24 cellular contexts compared by ENCODE assay signal in the genomic region with DNA sequence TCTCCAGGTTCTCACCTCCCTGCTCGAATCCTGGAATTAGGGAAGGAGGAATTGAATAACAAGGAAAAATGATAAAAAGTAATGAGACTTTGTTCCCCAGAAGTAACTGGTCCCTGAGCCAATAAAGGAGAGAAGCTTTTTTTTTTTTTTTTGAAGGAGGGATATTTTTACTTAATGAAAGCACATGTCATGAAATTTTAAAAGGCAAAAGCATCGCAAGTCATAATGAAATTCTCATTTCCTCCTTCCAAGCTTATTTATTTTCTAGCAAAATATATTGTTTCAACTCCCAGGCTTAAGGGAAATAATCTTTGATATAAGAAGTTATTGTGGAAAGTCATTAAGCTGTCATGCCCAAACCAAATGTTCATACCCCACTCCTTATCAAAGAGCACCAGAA.
DNase-seq lines count a peak whose midpoint lies in the region; ATAC-seq and TF ChIP-seq lines count a peak whose summit lies in the region.
"Had no signal": no experiment of that assay in that cellular context is flagged by ENCODE, and none has a peak within 500 bp of the region (broad histone marks: within the 10 kb centered on the region; RNA-seq: fewer than 3 reads in every experiment).

No MANE protein-coding gene starts in this region.

- H3K27me3 Mint-ChIP-seq in nephron (ENCODE audit: low read depth): no peaks in the 10 kb centered on the region
- H3K27me3 Mint-ChIP-seq: CD4-positive, alpha-beta T cell had no signal

- H3K9me3 Mint-ChIP-seq in nephron: peaks cover 4% of the 10 kb centered on the region

- peaks cover 20% of the 10 kb centered on the region for H3K36me3 Mint-ChIP-seq in nephron (ENCODE audit: low read depth)
- H3K36me3 Mint-ChIP-seq: stimulated activated effector memory CD8-positive, alpha-beta T cell treated with anti-CD3 and anti-CD28 coated beads, Interleukin-12 subunit alpha, Interleukin-12 subunit beta, amount 100 ng/mL, for 72 hours had no signal

- no peak for TF ChIP-seq CTCF in nephron (IDR thresholded peaks at IDR 0.05; ENCODE audit: unreplicated experiment in 3 of 3)

- no peak for DNase-seq in activated naive CD4-positive, alpha-beta T cell treated with Interleukin-2 at 50 U/mL for 16 hours
- DNase-seq in pons (ENCODE audit: low spot score): no peak
- DNase-seq: activated CD4-positive, alpha-beta T cell treated with anti-CD3 and anti-CD28 coated beads for 48 hours; activated naive CD4-positive, alpha-beta T cell; CD4-positive, alpha-beta T cell; effector CD4-positive, alpha-beta T cell; GOT3; left lung; mesendoderm; NCI-H1092 treated with DMSO at 0.1 percent for 48 hours; NCI-H1930; NCI-H526; PC-9; psoas muscle; Right ventricle myocardium superior; sigmoid colon; stimulated activated CD4-positive, alpha-beta T cell treated with anti-CD3 and anti-CD28 coated beads, Interleukin-4, amount 100 ng/mL, for 24 hours; T-helper 9 cell had no signal

- H3K4me1 Mint-ChIP-seq in nephron: peaks cover 8% of the 10 kb centered on the region

- no peak overlapping the region for H3K4me3 Mint-ChIP-seq in nephron
- H3K4me3 Mint-ChIP-seq: CD4-positive, alpha-beta T cell; stimulated activated effector memory CD8-positive, alpha-beta T cell treated with anti-CD3 and anti-CD28 coated beads, Interleukin-12 subunit alpha, Interleukin-12 subunit beta, amount 100 ng/mL, for 72 hours had no signal

- ATAC-seq in GM18498 (IDR thresholded peaks at IDR 0.05; ENCODE audit: unreplicated experiment): peak; percentile 14
- peak; percentile 21 for ATAC-seq in GM19351 (IDR thresholded peaks at IDR 0.05; ENCODE audit: unreplicated experiment)
- peak; percentile 12 for ATAC-seq in HG03175 (IDR thresholded peaks at IDR 0.05; ENCODE audit: unreplicated experiment)
- ATAC-seq in GM18502 (IDR thresholded peaks at IDR 0.05; ENCODE audit: poor library complexity, unreplicated experiment): no peak
- ATAC-seq: left lung, psoas muscle had no signal

- peak overlapping the region in 2 of 3 experiments; percentile 40 to 67 for H3K27ac Mint-ChIP-seq in nephron
- H3K27ac Mint-ChIP-seq: CD4-positive, alpha-beta T cell; stimulated activated effector memory CD8-positive, alpha-beta T cell treated with anti-CD3 and anti-CD28 coated beads, Interleukin-12 subunit alpha, Interleukin-12 subunit beta, amount 100 ng/mL, for 72 hours had no signal
